In genomic region chr2:84472406-84472805, GRCh38 we compare ENCODE assay signal across 1 cellular context. TPM values are rescaled to one million over a fixed set of nuclear protein-coding genes. Genes with fewer than 3 reads are reported as not detected.
"Had no signal": no experiment of that assay in that cellular context is flagged by ENCODE, and none has a peak within 500 bp of the region (broad histone marks: within the 10 kb centered on the region; RNA-seq: fewer than 3 reads in every experiment).

No MANE protein-coding gene starts in this region.

RNA-seq across cellular contexts. Expression of gene DNAH6, which starts 43.9 kb away (rescaled TPM):
- total RNA-seq: lung microvascular endothelial cell had no signal
